ENCODE assay signal across 8 cellular contexts in the genomic region with DNA sequence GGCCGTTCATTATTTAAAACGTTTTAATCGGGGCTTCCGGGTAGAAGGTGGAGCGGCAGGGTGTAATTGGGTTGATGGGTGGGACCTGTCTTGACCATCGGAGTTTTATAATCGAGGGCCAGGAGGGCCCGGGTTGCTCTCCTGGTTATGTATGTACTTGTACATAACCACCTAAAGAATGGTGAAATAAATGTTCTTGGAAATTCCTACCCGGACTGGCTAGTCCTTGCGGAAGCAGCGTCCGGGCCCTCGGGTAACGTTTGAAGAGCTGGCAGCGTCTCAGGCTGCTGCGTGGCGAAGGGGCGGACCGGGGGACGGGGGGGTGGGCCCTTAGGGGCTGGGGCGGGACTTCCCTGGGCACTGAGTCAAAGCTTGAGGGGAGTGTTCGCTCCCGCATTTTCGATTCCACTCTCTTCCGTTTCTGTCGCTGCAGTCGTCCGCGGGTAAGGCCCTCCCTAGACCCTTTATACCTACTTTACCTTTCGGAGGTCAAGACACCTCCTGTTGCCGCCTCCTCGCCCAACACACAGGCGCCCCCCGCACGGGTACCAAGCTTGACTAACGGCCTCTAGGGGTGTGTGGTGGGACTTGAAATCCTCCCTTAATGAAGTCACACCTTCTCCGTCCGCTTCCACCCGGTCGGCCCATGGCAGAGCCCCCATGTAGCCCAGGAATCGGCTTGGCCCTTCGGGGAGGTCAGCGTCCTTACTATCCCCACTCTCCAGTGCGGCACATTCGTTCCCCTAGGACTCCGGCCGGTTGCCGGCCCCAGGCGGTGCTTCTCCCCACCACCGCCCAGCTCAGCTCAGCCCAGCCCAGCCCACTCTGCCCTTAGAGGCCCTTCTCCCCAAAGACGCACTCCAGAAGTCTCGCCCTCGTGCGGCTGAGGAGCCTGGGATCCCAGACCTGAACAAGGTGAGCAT. TPM values are rescaled to one million over a fixed set of nuclear protein-coding genes. Genes with fewer than 3 reads are reported as not detected.
DNase-seq lines count a peak whose midpoint lies in the region; ATAC-seq and TF ChIP-seq lines count a peak whose summit lies in the region.

A gene with protein sequence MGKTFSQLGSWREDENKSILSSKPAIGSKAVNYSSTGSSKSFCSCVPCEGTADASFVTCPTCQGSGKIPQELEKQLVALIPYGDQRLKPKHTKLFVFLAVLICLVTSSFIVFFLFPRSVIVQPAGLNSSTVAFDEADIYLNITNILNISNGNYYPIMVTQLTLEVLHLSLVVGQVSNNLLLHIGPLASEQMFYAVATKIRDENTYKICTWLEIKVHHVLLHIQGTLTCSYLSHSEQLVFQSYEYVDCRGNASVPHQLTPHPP (plus strand): TSS at position 396 of the 923 bp plus-strand sequence. CDS start 1,167 bp downstream, outside the sequence.

- peak within 1 kb of the TSS; percentile 90 for H3K27ac Mint-ChIP-seq in activated CD8-positive, alpha-beta T cell treated with anti-CD3 and anti-CD28 coated beads for 36 hours

- intact Hi-C loops in activated CD8-positive, alpha-beta T cell treated with anti-CD3 and anti-CD28 coated beads for 36 hours (cut with micrococcal nuclease), result loop anchor here (5.0 to 10.0 kb wide), 2 partner anchors 39 to 197 kb away; a partner anchor contains a TSS

- in situ Hi-C loops in HAP-1 (cut with MboI; ENCODE audit: low sequenced_read_pairs), result no loop called here

- DNase-seq in GM06990 (ENCODE audit: extremely low read depth, insufficient read length), result peak; percentile 86
- DNase-seq in HAP-1 (ENCODE audit: low spot score in 2 of 2), result peak; percentile 67 to 82
- DNase-seq in NCI-H146 treated with DMSO at 0.1 percent for 48 hours (lab: John Stamatoyannopoulos, UW; ENCODE audit: unreplicated experiment), result peak; percentile 47
- peak; percentile 81 for DNase-seq in activated CD8-positive, alpha-beta T cell treated with anti-CD3 and anti-CD28 coated beads for 36 hours
- DNase-seq in effector CD8-positive, alpha-beta T cell (lab: John Stamatoyannopoulos, UW), result peak; percentile 58
- peak; percentile 68 for DNase-seq in medulla oblongata (ENCODE audit: extremely low spot score)
- DNase-seq in stimulated activated CD8-positive, alpha-beta memory T cell treated with anti-CD3 and anti-CD28 coated beads, Interleukin-12 subunit alpha, Interleukin-12 subunit beta, amount 100 ng/mL, for 24 hours (ENCODE audit: extremely low read depth), result peak; percentile 54
- no peak for DNase-seq in OCI-M2 (lab: John Stamatoyannopoulos, UW; ENCODE audit: unreplicated experiment)

- POLR2A ChIA-PET in activated CD8-positive, alpha-beta T cell treated with anti-CD3 and anti-CD28 coated beads for 36 hours (lab: Charles Lee), result interaction anchor here (0.5 to 5.9 kb wide), 13 partner anchors 9 to 387 kb away, joined by 3 to 86 read pairs (median 4); a partner anchor contains a TSS

- H3K4me3 Mint-ChIP-seq in activated CD8-positive, alpha-beta T cell treated with anti-CD3 and anti-CD28 coated beads for 36 hours, result peak within 1 kb of the TSS; percentile 98

- H3K4me3 ChIP-seq in GM06990 (replicated peaks; ENCODE audit: low read depth, low read length) (peak within 1 kb of the TSS; percentile 78), HAP-1 (peak within 1 kb of the TSS; percentile 46)

- H3K27me3 ChIP-seq in GM06990 (replicated peaks; ENCODE audit: control insufficient read depth, insufficient read depth, low read length), result no peaks in the 10 kb centered on the region
- H3K27me3 ChIP-seq in HAP-1 (ENCODE audit: low read depth), result no peaks in the 10 kb centered on the region

- H3K9me3 Mint-ChIP-seq in activated CD8-positive, alpha-beta T cell treated with anti-CD3 and anti-CD28 coated beads for 36 hours, result no peaks in the 10 kb centered on the region

- H3K27me3 Mint-ChIP-seq in activated CD8-positive, alpha-beta T cell treated with anti-CD3 and anti-CD28 coated beads for 36 hours, result no peaks in the 10 kb centered on the region

- CTCF ChIA-PET in activated CD8-positive, alpha-beta T cell treated with anti-CD3 and anti-CD28 coated beads for 36 hours (lab: Charles Lee), result interaction anchor here (0.6 to 1.6 kb wide), 8 partner anchors 12 to 378 kb away, joined by 3 to 8 read pairs (median 3); no protein-coding TSS in a partner anchor

- peaks cover 17% of the 10 kb centered on the region for H3K4me1 ChIP-seq in HAP-1

- peak; percentile 42 for TF ChIP-seq CTCF in GM06990 (IDR thresholded peaks at IDR 0.05; ENCODE audit: insufficient read depth, low read length, poor library complexity, severe bottlenecking)
- peak; percentile 49 for TF ChIP-seq CTCF in activated CD8-positive, alpha-beta T cell treated with anti-CD3 and anti-CD28 coated beads for 36 hours (IDR thresholded peaks at IDR 0.05)

- H3K36me3 ChIP-seq in GM06990 (ENCODE audit: control insufficient read depth, insufficient read depth, low read length) (peaks cover 13% of the 10 kb centered on the region), HAP-1 (replicated peaks) (no peaks in the 10 kb centered on the region)

- peaks cover 30% of the 10 kb centered on the region for H3K36me3 Mint-ChIP-seq in activated CD8-positive, alpha-beta T cell treated with anti-CD3 and anti-CD28 coated beads for 36 hours (ENCODE audit: low read depth)

- ATAC-seq in activated CD8-positive, alpha-beta T cell treated with anti-CD3 and anti-CD28 coated beads for 36 hours, result peak; percentile 95

- H3K9me3 ChIP-seq in HAP-1, result no peaks in the 10 kb centered on the region

- H3K4me1 Mint-ChIP-seq in activated CD8-positive, alpha-beta T cell treated with anti-CD3 and anti-CD28 coated beads for 36 hours (ENCODE audit: low read depth), result peaks cover 28% of the 10 kb centered on the region

RNA-seq across cellular contexts. Expression of the gene that starts here (rescaled TPM):
- total RNA-seq in activated CD8-positive, alpha-beta T cell treated with anti-CD3 and anti-CD28 coated beads for 36 hours, result 1 to 10 TPM; 9.2 to 9.8 TPM
